8 cellular contexts compared by ENCODE assay signal in the genomic region with DNA sequence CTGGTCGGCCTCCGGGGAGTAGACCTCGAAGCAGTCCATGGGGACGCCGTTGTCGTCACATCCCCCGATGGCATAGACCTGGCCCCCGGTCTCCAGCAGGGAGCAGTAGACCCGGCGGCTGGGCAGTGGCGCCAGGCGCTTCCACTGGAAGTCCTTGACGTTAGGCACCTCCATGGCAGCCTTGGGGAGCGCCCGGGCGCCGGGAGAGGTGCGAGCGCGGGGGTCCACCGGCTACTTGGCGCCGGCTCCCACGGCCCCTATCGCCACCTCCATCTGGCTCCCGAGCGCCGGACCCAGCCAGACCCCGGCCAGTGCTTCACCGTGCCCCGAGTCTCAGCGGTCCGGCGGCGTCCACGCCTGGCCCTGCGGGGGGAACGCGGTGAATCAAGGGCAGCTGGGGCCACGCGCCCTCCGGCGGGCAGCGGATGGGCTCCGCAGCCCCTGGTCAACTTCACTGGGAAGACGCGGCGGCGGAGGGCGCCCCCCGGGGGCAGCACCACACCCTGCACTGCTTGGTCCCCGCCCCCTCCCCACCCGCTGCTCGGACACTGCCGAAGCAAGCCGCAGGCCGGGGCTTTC. TPM values are rescaled to one million over a fixed set of nuclear protein-coding genes. Genes with fewer than 3 reads are reported as not detected.
A peak's percentile ranks its signal among the peaks of the same experiment; 100 is the strongest.
DNase-seq lines count a peak whose midpoint lies in the region; ATAC-seq lines count a peak whose summit lies in the region.

No MANE protein-coding gene starts in this region.

- H3K9me3 Mint-ChIP-seq in activated T-cell treated with anti-CD3 and anti-CD28 coated beads, Interleukin-2, amount 50 U/mL, for 72 hours = no peaks in the 10 kb centered on the region

- H3K9me3 ChIP-seq in iPS-18c (ENCODE audit: control insufficient read depth, insufficient read depth, low read length) = no peaks in the 10 kb centered on the region

- peaks cover 17% of the 10 kb centered on the region for H3K4me1 Mint-ChIP-seq in activated T-cell treated with anti-CD3 and anti-CD28 coated beads, Interleukin-2, amount 50 U/mL, for 72 hours (ENCODE audit: low read depth)

- H3K27ac Mint-ChIP-seq in activated T-cell treated with anti-CD3 and anti-CD28 coated beads, Interleukin-2, amount 50 U/mL, for 72 hours = no peak overlapping the region

- peak; percentile 28 for DNase-seq in NCI-H510A (lab: John Stamatoyannopoulos, UW)
- no peak for DNase-seq in NCI-H510A treated with DMSO at 0.1 percent for 48 hours (lab: John Stamatoyannopoulos, UW)
- DNase-seq in activated T-cell treated with anti-CD3 and anti-CD28 coated beads, Interleukin-2, amount 50 U/mL, for 72 hours = peak in 1 of 2 donors; percentile 29
- DNase-seq in stimulated activated CD8-positive, alpha-beta memory T cell treated with anti-CD3 and anti-CD28 coated beads, Interleukin-4, amount 100 ng/mL, for 48 hours = peak; percentile 41
- DNase-seq in midbrain (lab: John Stamatoyannopoulos, UW) = no peak
- no peak for DNase-seq in NOMO-1 treated with dmso at 0.1 percent for 144 hours (lab: John Stamatoyannopoulos, UW; ENCODE audit: unreplicated experiment)

- H3K4me3 ChIP-seq in iPS-18c (ENCODE audit: insufficient read depth, low read depth, low read length) = peak overlapping the region; percentile 62

- no peaks in the 10 kb centered on the region for H3K36me3 Mint-ChIP-seq in activated T-cell treated with anti-CD3 and anti-CD28 coated beads, Interleukin-2, amount 50 U/mL, for 72 hours (ENCODE audit: insufficient read depth in 2 of 2)

- peaks cover 49% of the 10 kb centered on the region for H3K27me3 Mint-ChIP-seq in activated T-cell treated with anti-CD3 and anti-CD28 coated beads, Interleukin-2, amount 50 U/mL, for 72 hours (ENCODE audit: low read depth)

- peak; percentile 38 to 39 for ATAC-seq in activated T-cell treated with anti-CD3 and anti-CD28 coated beads, Interleukin-2, amount 50 U/mL, for 72 hours (replicated peaks in 1 of 2)
- ATAC-seq in HG02852 (IDR thresholded peaks at IDR 0.05; ENCODE audit: unreplicated experiment) = no peak

- peak overlapping the region in 1 of 2 donors; percentile 34 for H3K4me3 Mint-ChIP-seq in activated T-cell treated with anti-CD3 and anti-CD28 coated beads, Interleukin-2, amount 50 U/mL, for 72 hours

RNA-seq across cellular contexts. Expression of a gene that starts 13.2 kb away (rescaled TPM):
- total RNA-seq in activated T-cell treated with anti-CD3 and anti-CD28 coated beads, Interleukin-2, amount 50 U/mL, for 72 hours = not detected

RNA-seq across cellular contexts. Expression of a gene that starts 22.0 kb away (rescaled TPM):
- 1 to 10 TPM; 5.4 to 5.7 TPM for total RNA-seq in activated T-cell treated with anti-CD3 and anti-CD28 coated beads, Interleukin-2, amount 50 U/mL, for 72 hours

Comparison
In these comparisons a context has a peak if more than half of its experiments do, and no peak if none do; other contexts are left out.
1. DNase-seq: peak in NCI-H510A (single experiment) and stimulated activated CD8-positive, alpha-beta memory T cell treated with anti-CD3 and anti-CD28 coated beads, Interleukin-4, amount 100 ng/mL, for 48 hours (single experiment); none in NCI-H510A treated with DMSO at 0.1 percent for 48 hours (single experiment), midbrain (single experiment) and NOMO-1 treated with dmso at 0.1 percent for 144 hours (single experiment).